In the genomic region with DNA sequence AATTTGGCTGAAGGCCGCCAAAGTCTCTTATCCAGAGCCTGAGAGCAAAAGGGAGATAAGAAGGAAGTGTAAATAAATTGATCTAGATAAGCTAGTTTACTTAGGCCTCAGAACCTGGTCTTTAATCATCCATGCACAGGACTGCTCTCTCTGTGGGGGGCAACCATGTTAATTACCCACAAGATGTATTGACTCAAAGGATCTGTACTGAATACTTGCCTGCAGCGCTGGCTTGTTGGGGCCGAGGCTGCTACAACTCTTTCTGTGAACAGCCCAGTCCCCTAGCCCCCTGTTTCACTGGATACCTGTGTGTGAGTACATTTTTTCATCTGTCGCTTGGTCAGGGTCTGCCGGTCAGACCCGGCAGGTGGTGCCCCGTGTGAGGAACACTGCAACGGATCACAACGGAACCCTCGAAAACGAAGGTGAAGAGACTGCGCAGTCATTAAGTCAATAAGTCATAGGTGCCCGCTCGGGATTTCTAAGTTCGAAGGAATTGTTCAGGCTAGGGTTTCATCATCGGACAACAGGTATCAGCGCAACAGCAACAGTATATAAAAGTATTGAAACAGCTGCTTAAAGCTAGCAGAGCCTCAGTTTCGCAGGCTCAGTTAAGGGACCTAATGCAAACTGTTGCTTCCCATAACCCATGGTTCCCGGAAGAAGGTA, we compare ENCODE assay signal across 1 cellular context.
TF ChIP-seq lines count a peak whose summit lies in the region.

No MANE protein-coding gene starts in this region.

TF ChIP-seq in HepG2, 621 proteins besides CTCF, POLR2A, EP300 and RAD21 (continued from another document):
- TF ChIP-seq, protein P1, sequence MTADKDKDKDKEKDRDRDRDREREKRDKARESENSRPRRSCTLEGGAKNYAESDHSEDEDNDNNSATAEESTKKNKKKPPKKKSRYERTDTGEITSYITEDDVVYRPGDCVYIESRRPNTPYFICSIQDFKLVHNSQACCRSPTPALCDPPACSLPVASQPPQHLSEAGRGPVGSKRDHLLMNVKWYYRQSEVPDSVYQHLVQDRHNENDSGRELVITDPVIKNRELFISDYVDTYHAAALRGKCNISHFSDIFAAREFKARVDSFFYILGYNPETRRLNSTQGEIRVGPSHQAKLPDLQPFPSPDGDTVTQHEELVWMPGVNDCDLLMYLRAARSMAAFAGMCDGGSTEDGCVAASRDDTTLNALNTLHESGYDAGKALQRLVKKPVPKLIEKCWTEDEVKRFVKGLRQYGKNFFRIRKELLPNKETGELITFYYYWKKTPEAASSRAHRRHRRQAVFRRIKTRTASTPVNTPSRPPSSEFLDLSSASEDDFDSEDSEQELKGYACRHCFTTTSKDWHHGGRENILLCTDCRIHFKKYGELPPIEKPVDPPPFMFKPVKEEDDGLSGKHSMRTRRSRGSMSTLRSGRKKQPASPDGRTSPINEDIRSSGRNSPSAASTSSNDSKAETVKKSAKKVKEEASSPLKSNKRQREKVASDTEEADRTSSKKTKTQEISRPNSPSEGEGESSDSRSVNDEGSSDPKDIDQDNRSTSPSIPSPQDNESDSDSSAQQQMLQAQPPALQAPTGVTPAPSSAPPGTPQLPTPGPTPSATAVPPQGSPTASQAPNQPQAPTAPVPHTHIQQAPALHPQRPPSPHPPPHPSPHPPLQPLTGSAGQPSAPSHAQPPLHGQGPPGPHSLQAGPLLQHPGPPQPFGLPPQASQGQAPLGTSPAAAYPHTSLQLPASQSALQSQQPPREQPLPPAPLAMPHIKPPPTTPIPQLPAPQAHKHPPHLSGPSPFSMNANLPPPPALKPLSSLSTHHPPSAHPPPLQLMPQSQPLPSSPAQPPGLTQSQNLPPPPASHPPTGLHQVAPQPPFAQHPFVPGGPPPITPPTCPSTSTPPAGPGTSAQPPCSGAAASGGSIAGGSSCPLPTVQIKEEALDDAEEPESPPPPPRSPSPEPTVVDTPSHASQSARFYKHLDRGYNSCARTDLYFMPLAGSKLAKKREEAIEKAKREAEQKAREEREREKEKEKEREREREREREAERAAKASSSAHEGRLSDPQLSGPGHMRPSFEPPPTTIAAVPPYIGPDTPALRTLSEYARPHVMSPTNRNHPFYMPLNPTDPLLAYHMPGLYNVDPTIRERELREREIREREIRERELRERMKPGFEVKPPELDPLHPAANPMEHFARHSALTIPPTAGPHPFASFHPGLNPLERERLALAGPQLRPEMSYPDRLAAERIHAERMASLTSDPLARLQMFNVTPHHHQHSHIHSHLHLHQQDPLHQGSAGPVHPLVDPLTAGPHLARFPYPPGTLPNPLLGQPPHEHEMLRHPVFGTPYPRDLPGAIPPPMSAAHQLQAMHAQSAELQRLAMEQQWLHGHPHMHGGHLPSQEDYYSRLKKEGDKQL (CRISPR knock-in tag; IDR thresholded peaks at IDR 0.05; ENCODE audit: low read depth): peak; percentile 79
- TF ChIP-seq POLR2AphosphoS5 (IDR thresholded peaks at IDR 0.05; ENCODE audit: low read depth, low read length): no peak
- TF ChIP-seq, protein P2, sequence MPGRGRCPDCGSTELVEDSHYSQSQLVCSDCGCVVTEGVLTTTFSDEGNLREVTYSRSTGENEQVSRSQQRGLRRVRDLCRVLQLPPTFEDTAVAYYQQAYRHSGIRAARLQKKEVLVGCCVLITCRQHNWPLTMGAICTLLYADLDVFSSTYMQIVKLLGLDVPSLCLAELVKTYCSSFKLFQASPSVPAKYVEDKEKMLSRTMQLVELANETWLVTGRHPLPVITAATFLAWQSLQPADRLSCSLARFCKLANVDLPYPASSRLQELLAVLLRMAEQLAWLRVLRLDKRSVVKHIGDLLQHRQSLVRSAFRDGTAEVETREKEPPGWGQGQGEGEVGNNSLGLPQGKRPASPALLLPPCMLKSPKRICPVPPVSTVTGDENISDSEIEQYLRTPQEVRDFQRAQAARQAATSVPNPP (CRISPR knock-in tag; IDR thresholded peaks at IDR 0.05): no peak
- TF ChIP-seq SOX6 (IDR thresholded peaks at IDR 0.05): no peak
- TF ChIP-seq SOX6 (CRISPR knock-in tag; IDR thresholded peaks at IDR 0.05): peak; percentile 38; the same call in 1 of the 2 replicates
- TF ChIP-seq ZNF547 (CRISPR knock-in tag; IDR thresholded peaks at IDR 0.05): no peak
TF ChIP-seq in HepG2: peak in this region for 16.
